Comparison of ENCODE assay signal across 1 cellular context in the genomic region with DNA sequence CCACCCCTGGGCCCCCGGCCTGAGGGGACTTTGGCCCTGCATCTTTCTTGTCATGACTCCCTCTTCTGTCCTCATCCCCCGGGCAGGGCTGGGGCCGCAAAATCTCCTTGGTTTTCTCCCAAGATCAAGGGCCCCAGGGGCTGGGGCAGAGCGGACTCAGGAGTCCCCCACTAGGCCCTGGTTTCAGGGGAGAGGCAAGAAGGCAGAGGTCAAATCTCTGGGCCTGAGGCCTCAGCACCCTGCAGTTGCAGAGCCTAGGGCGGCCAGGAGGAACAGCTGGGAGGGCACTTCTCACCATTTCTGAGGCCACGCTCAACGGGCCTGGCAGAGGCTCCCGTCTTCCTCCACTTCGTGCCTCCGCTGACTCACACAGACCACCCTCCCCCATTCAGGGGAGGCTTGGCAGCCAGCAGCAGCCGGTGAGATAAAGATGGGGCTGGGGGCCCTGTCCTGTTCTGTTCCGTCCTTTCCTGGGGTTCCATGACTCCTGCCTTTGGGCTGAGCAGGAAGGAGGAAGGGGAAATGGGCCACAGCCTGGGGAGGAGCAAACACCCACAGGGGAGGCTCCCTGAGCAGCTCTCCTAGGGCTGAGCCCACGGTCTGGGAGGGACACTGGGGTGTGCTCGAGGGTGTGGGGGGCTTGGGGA.
A peak's percentile ranks its signal among the peaks of the same experiment; 100 is the strongest.
TF ChIP-seq lines count a peak whose summit lies in the region.

No MANE protein-coding gene starts in this region.

TF ChIP-seq in HepG2, 621 proteins besides CTCF, POLR2A, EP300 and RAD21 (continued from another document and continues in another):
- TF ChIP-seq, protein P1, sequence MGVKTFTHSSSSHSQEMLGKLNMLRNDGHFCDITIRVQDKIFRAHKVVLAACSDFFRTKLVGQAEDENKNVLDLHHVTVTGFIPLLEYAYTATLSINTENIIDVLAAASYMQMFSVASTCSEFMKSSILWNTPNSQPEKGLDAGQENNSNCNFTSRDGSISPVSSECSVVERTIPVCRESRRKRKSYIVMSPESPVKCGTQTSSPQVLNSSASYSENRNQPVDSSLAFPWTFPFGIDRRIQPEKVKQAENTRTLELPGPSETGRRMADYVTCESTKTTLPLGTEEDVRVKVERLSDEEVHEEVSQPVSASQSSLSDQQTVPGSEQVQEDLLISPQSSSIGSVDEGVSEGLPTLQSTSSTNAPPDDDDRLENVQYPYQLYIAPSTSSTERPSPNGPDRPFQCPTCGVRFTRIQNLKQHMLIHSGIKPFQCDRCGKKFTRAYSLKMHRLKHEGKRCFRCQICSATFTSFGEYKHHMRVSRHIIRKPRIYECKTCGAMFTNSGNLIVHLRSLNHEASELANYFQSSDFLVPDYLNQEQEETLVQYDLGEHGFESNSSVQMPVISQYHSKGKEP (CRISPR knock-in tag; IDR thresholded peaks at IDR 0.05) = no peak
- TF ChIP-seq ZNF629 (CRISPR knock-in tag; conservative IDR thresholded peaks at IDR 0.05) (0 out of 2 replicates have a peak, but pooled peaks have one; percentile 4), HNRNPH1 (optimal IDR thresholded peaks at IDR 0.05; ENCODE audit: low read depth, low read length) (no peak), POGZ (CRISPR knock-in tag; IDR thresholded peaks at IDR 0.05) (0 out of 2 replicates have a peak, but pooled peaks have one; percentile 5), ZNF660 (CRISPR knock-in tag; IDR thresholded peaks at IDR 0.05; ENCODE audit: borderline replicate concordance, low read depth) (no peak), ZBTB1 (CRISPR knock-in tag; IDR thresholded peaks at IDR 0.05; ENCODE audit: borderline replicate concordance) (no peak), NCOR1 (IDR thresholded peaks at IDR 0.05; ENCODE audit: borderline replicate concordance, low read length) (peak; percentile 48; the same call in 1 of the 2 replicates), IRF2 (CRISPR knock-in tag; IDR thresholded peaks at IDR 0.05) (no peak), ZNF614 (CRISPR knock-in tag; IDR thresholded peaks at IDR 0.05; ENCODE audit: borderline replicate concordance) (0 out of 2 replicates have a peak, but pooled peaks have one; percentile 18), MXD4 (CRISPR knock-in tag; IDR thresholded peaks at IDR 0.05) (peak; percentile 22; the same call in 1 of the 2 replicates), BRD4 (CRISPR knock-in tag; IDR thresholded peaks at IDR 0.05) (no peak), HMG20B (CRISPR knock-in tag; conservative IDR thresholded peaks at IDR 0.05) (no peak), MIER3 (CRISPR knock-in tag; IDR thresholded peaks at IDR 0.05; ENCODE audit: borderline replicate concordance) (0 out of 2 replicates have a peak, but pooled peaks have one; percentile 38), ZNF776 (CRISPR knock-in tag; IDR thresholded peaks at IDR 0.05) (no peak), ZFY (CRISPR knock-in tag; IDR thresholded peaks at IDR 0.05) (peak; percentile 52; the same call in 1 of the 2 replicates), ELF3 (CRISPR knock-in tag; IDR thresholded peaks at IDR 0.05) (peak; percentile 72; the same call in 1 of the 2 replicates), FOXA1 (IDR thresholded peaks at IDR 0.05) (no peak), FOXA1 (CRISPR knock-in tag; IDR thresholded peaks at IDR 0.05) (no peak), SRSF4 (IDR thresholded peaks at IDR 0.05; ENCODE audit: low read depth, low read length, poor library complexity, severe bottlenecking) (no peak), SRSF9 (IDR thresholded peaks at IDR 0.05; ENCODE audit: borderline replicate concordance, insufficient read depth, low read depth, low read length, poor library complexity, severe bottlenecking) (no peak)
- TF ChIP-seq, protein P2, sequence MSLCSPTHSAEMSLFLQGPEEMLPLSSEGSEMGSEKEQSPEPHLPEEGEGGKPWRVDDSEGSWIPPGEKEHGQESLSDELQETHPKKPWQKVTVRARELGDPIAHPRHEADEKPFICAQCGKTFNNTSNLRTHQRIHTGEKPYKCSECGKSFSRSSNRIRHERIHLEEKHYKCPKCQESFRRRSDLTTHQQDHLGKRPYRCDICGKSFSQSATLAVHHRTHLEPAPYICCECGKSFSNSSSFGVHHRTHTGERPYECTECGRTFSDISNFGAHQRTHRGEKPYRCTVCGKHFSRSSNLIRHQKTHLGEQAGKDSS (CRISPR knock-in tag; IDR thresholded peaks at IDR 0.05; ENCODE audit: borderline replicate concordance, low read depth) = no peak; the same call in 1 of the 2 replicates
- TF ChIP-seq, protein P3, sequence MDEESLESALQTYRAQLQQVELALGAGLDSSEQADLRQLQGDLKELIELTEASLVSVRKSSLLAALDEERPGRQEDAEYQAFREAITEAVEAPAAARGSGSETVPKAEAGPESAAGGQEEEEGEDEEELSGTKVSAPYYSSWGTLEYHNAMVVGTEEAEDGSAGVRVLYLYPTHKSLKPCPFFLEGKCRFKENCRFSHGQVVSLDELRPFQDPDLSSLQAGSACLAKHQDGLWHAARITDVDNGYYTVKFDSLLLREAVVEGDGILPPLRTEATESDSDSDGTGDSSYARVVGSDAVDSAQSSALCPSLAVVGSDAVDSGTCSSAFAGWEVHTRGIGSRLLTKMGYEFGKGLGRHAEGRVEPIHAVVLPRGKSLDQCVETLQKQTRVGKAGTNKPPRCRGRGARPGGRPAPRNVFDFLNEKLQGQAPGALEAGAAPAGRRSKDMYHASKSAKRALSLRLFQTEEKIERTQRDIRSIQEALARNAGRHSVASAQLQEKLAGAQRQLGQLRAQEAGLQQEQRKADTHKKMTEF (CRISPR knock-in tag; IDR thresholded peaks at IDR 0.05) = peak; percentile 55; the same call in 1 of the 2 replicates
- TF ChIP-seq, protein P4, sequence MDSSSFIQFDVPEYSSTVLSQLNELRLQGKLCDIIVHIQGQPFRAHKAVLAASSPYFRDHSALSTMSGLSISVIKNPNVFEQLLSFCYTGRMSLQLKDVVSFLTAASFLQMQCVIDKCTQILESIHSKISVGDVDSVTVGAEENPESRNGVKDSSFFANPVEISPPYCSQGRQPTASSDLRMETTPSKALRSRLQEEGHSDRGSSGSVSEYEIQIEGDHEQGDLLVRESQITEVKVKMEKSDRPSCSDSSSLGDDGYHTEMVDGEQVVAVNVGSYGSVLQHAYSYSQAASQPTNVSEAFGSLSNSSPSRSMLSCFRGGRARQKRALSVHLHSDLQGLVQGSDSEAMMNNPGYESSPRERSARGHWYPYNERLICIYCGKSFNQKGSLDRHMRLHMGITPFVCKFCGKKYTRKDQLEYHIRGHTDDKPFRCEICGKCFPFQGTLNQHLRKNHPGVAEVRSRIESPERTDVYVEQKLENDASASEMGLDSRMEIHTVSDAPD (CRISPR knock-in tag; IDR thresholded peaks at IDR 0.05) = no peak
- TF ChIP-seq, protein P5, sequence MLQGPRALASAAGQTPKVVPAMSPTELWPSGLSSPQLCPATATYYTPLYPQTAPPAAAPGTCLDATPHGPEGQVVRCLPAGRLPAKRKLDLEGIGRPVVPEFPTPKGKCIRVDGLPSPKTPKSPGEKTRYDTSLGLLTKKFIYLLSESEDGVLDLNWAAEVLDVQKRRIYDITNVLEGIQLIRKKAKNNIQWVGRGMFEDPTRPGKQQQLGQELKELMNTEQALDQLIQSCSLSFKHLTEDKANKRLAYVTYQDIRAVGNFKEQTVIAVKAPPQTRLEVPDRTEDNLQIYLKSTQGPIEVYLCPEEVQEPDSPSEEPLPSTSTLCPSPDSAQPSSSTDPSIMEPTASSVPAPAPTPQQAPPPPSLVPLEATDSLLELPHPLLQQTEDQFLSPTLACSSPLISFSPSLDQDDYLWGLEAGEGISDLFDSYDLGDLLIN (CRISPR knock-in tag; IDR thresholded peaks at IDR 0.05; ENCODE audit: borderline replicate concordance) = no peak
- TF ChIP-seq, protein P6, sequence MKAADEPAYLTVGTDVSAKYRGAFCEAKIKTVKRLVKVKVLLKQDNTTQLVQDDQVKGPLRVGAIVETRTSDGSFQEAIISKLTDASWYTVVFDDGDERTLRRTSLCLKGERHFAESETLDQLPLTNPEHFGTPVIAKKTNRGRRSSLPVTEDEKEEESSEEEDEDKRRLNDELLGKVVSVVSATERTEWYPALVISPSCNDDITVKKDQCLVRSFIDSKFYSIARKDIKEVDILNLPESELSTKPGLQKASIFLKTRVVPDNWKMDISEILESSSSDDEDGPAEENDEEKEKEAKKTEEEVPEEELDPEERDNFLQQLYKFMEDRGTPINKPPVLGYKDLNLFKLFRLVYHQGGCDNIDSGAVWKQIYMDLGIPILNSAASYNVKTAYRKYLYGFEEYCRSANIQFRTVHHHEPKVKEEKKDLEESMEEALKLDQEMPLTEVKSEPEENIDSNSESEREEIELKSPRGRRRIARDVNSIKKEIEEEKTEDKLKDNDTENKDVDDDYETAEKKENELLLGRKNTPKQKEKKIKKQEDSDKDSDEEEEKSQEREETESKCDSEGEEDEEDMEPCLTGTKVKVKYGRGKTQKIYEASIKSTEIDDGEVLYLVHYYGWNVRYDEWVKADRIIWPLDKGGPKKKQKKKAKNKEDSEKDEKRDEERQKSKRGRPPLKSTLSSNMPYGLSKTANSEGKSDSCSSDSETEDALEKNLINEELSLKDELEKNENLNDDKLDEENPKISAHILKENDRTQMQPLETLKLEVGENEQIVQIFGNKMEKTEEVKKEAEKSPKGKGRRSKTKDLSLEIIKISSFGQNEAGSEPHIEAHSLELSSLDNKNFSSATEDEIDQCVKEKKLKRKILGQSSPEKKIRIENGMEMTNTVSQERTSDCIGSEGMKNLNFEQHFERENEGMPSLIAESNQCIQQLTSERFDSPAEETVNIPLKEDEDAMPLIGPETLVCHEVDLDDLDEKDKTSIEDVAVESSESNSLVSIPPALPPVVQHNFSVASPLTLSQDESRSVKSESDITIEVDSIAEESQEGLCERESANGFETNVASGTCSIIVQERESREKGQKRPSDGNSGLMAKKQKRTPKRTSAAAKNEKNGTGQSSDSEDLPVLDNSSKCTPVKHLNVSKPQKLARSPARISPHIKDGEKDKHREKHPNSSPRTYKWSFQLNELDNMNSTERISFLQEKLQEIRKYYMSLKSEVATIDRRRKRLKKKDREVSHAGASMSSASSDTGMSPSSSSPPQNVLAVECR (CRISPR knock-in tag; IDR thresholded peaks at IDR 0.05; ENCODE audit: borderline replicate concordance) = peak; percentile 52; the same call in 1 of the 2 replicates
- TF ChIP-seq, protein P7, sequence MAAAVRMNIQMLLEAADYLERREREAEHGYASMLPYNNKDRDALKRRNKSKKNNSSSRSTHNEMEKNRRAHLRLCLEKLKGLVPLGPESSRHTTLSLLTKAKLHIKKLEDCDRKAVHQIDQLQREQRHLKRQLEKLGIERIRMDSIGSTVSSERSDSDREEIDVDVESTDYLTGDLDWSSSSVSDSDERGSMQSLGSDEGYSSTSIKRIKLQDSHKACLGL (CRISPR knock-in tag; IDR thresholded peaks at IDR 0.05) = peak; percentile 15; the same call in 1 of the 2 replicates
- TF ChIP-seq, protein P8, sequence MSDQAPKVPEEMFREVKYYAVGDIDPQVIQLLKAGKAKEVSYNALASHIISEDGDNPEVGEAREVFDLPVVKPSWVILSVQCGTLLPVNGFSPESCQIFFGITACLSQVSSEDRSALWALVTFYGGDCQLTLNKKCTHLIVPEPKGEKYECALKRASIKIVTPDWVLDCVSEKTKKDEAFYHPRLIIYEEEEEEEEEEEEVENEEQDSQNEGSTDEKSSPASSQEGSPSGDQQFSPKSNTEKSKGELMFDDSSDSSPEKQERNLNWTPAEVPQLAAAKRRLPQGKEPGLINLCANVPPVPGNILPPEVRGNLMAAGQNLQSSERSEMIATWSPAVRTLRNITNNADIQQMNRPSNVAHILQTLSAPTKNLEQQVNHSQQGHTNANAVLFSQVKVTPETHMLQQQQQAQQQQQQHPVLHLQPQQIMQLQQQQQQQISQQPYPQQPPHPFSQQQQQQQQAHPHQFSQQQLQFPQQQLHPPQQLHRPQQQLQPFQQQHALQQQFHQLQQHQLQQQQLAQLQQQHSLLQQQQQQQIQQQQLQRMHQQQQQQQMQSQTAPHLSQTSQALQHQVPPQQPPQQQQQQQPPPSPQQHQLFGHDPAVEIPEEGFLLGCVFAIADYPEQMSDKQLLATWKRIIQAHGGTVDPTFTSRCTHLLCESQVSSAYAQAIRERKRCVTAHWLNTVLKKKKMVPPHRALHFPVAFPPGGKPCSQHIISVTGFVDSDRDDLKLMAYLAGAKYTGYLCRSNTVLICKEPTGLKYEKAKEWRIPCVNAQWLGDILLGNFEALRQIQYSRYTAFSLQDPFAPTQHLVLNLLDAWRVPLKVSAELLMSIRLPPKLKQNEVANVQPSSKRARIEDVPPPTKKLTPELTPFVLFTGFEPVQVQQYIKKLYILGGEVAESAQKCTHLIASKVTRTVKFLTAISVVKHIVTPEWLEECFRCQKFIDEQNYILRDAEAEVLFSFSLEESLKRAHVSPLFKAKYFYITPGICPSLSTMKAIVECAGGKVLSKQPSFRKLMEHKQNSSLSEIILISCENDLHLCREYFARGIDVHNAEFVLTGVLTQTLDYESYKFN (CRISPR knock-in tag; conservative IDR thresholded peaks at IDR 0.05) = peak; percentile 92
- TF ChIP-seq, protein P9, sequence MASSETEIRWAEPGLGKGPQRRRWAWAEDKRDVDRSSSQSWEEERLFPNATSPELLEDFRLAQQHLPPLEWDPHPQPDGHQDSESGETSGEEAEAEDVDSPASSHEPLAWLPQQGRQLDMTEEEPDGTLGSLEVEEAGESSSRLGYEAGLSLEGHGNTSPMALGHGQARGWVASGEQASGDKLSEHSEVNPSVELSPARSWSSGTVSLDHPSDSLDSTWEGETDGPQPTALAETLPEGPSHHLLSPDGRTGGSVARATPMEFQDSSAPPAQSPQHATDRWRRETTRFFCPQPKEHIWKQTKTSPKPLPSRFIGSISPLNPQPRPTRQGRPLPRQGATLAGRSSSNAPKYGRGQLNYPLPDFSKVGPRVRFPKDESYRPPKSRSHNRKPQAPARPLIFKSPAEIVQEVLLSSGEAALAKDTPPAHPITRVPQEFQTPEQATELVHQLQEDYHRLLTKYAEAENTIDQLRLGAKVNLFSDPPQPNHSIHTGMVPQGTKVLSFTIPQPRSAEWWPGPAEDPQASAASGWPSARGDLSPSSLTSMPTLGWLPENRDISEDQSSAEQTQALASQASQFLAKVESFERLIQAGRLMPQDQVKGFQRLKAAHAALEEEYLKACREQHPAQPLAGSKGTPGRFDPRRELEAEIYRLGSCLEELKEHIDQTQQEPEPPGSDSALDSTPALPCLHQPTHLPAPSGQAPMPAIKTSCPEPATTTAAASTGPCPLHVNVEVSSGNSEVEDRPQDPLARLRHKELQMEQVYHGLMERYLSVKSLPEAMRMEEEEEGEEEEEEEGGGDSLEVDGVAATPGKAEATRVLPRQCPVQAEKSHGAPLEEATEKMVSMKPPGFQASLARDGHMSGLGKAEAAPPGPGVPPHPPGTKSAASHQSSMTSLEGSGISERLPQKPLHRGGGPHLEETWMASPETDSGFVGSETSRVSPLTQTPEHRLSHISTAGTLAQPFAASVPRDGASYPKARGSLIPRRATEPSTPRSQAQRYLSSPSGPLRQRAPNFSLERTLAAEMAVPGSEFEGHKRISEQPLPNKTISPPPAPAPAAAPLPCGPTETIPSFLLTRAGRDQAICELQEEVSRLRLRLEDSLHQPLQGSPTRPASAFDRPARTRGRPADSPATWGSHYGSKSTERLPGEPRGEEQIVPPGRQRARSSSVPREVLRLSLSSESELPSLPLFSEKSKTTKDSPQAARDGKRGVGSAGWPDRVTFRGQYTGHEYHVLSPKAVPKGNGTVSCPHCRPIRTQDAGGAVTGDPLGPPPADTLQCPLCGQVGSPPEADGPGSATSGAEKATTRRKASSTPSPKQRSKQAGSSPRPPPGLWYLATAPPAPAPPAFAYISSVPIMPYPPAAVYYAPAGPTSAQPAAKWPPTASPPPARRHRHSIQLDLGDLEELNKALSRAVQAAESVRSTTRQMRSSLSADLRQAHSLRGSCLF (CRISPR knock-in tag; IDR thresholded peaks at IDR 0.05; ENCODE audit: borderline replicate concordance) = peak; percentile 69; the same call in 1 of the 2 replicates
- TF ChIP-seq, protein P10, sequence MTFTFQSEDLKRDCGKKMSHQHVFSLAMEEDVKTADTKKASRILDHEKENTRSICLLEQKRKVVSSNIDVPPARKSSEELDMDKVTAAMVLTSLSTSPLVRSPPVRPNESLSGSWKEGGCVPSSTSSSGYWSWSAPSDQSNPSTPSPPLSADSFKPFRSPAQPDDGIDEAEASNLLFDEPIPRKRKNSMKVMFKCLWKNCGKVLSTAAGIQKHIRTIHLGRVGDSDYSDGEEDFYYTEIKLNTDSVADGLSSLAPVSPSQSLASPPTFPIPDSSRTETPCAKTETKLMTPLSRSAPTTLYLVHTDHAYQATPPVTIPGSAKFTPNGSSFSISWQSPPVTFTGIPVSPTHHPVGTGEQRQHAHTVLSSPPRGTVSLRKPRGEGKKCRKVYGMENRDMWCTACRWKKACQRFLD (CRISPR knock-in tag; IDR thresholded peaks at IDR 0.05; ENCODE audit: borderline replicate concordance) = no peak
